Comparison of ENCODE assay signal across 18 cellular contexts in the genomic region with DNA sequence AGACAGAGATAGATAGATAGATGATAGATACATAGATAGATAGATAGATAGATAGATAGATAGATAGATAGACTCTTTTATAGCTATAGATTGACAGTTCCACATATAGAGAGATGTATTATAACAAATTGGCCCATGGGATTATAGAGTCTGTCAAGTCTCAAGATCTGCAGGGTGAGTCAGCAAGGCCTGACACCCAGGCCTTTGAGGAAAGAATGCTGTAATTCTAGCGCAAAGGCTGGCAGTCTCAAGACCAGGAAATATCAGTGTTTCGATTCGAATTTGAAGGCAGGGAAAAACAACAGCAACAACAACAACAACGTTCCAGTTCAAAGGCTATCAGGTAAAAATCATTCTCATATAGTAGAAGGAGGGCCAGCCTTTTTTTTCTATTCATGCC.
"Had no signal": no experiment of that assay in that cellular context is flagged by ENCODE, and none has a peak within 500 bp of the region (broad histone marks: within the 10 kb centered on the region; RNA-seq: fewer than 3 reads in every experiment).

No MANE protein-coding gene starts in this region.

- DNase-seq: activated CD4-positive, alpha-beta T cell treated with anti-CD3 and anti-CD28 coated beads, Interleukin-2, amount 10 ng/mL, durations not matched to agents 7 days and 5 days; activated CD8-positive, alpha-beta memory T cell treated with anti-CD3 and anti-CD28 coated beads, Interleukin-2, amount 50 U/mL, for 4 hours; activated effector memory CD4-positive, alpha-beta T cell treated with Interleukin-2 at 50 U/mL for 16 hours; activated naive CD4-positive, alpha-beta T cell treated with anti-CD3 and anti-CD28 coated beads, Interleukin-2, amount 10 ng/mL, durations not matched to agents 7 days and 5 days; activated naive CD8-positive, alpha-beta T cell treated with anti-CD3 and anti-CD28 coated beads, Interleukin-2, amount 50 U/mL, for 24 hours; activated T-cell treated with anti-CD3 and anti-CD28 coated beads, Interleukin-2, amount 50 U/mL, for 4 hours; aorta; kidney glomerular epithelial cell; left ventricle myocardium inferior; mammary epithelial cell; right cardiac atrium; small intestine; stimulated activated CD4-positive, alpha-beta T cell treated with anti-CD3 and anti-CD28 coated beads, Interleukin-4, amount 100 ng/mL, for 4 hours; T1000; testis; upper lobe of left lung had no signal

- H3K27me3 ChIP-seq: testis, upper lobe of left lung had no signal

- H3K36me3 ChIP-seq: left ventricle myocardium inferior, upper lobe of left lung had no signal

- H3K4me3 ChIP-seq: coronary artery, left ventricle myocardium inferior, testis, upper lobe of left lung had no signal

- H3K4me1 ChIP-seq: left ventricle myocardium inferior, testis, upper lobe of left lung had no signal

- ATAC-seq: activated naive CD8-positive, alpha-beta T cell treated with anti-CD3 and anti-CD28 coated beads, Interleukin-2, amount 50 U/mL, for 24 hours; activated T-cell treated with anti-CD3 and anti-CD28 coated beads, Interleukin-2, amount 50 U/mL, for 4 hours; right cardiac atrium; stimulated activated memory B cell treated with anti-CD40 and anti-IgM and Interleukin-4, amounts not matched to agents 10 μg/mL and 1 μg/mL and 100 μg/mL, for 72 hours had no signal

- H3K9me3 ChIP-seq: testis, upper lobe of left lung had no signal

- H3K27ac ChIP-seq: coronary artery, left ventricle myocardium inferior, testis, upper lobe of left lung had no signal
